Comparison of ENCODE assay signal across 29 cellular contexts in genomic region chr7:97155897-97156418, GRCh38.
"Had no signal": no experiment of that assay in that cellular context is flagged by ENCODE, and none has a peak within 500 bp of the region (broad histone marks: within the 10 kb centered on the region; RNA-seq: fewer than 3 reads in every experiment).

No MANE protein-coding gene starts in this region.

- FAIRE-seq: astrocyte, bronchial epithelial cell had no signal

- ATAC-seq: activated CD4-positive, CD25-positive, alpha-beta regulatory T cell treated with anti-CD3 and anti-CD28 coated beads, Interleukin-2, amount 50 U/mL, for 24 hours; activated CD8-positive, alpha-beta T cell treated with anti-CD3 and anti-CD28 coated beads for 36 hours; activated T-cell treated with anti-CD3 and anti-CD28 coated beads, Interleukin-2, amount 50 U/mL, for 4 hours; activated T-helper 17 cell treated with anti-CD3 and anti-CD28 coated beads, Interleukin-2, amount 50 U/mL, for 72 hours; effector memory CD8-positive, alpha-beta T cell; gastroesophageal sphincter; heart right ventricle had no signal

- H3K27ac ChIP-seq: brain microvascular endothelial cell, esophagus squamous epithelium, gastroesophageal sphincter, heart right ventricle, WERI-Rb-1 had no signal

- DNase-seq: activated B cell treated with CpG ODN at 0.5 μM for 24 hours; activated CD4-positive, alpha-beta T cell treated with anti-CD3 and anti-CD28 coated beads for 48 hours; activated CD4-positive, alpha-beta T cell treated with anti-CD3 and anti-CD28 coated beads, Interleukin-2, amount 50 U/mL, for 1 hour; activated CD4-positive, alpha-beta T cell treated with anti-CD3 and anti-CD28 coated beads, Interleukin-2, amount 50 U/mL, for 48 hours; activated CD8-positive, alpha-beta memory T cell treated with anti-CD3 and anti-CD28 coated beads for 24 hours; activated CD8-positive, alpha-beta T cell treated with anti-CD3 and anti-CD28 coated beads for 36 hours; activated effector memory CD4-positive, alpha-beta T cell treated with Interleukin-2 at 50 U/mL for 16 hours; activated gamma-delta T cell treated with Interleukin-2 at 50 U/mL for 16 hours; activated naive CD4-positive, alpha-beta T cell treated with anti-CD3 and anti-CD28 coated beads, Interleukin-2, amount 50 U/mL, for 16 hours; activated naive CD4-positive, alpha-beta T cell treated with Interleukin-2 at 50 U/mL for 16 hours; activated T-cell treated with anti-CD3 and anti-CD28 coated beads, Interleukin-2, amount 50 U/mL, for 4 hours; amniotic stem cell; anterior cingulate cortex; brain microvascular endothelial cell; cortex of kidney; dermis blood vessel endothelial cell; effector CD4-positive, alpha-beta T cell; effector memory CD8-positive, alpha-beta T cell; erythroblast; esophagus squamous epithelium; foreskin melanocyte; heart right ventricle; T1000; WERI-Rb-1 had no signal

- H3K4me3 ChIP-seq: esophagus squamous epithelium, gastroesophageal sphincter, heart right ventricle had no signal

- H3K27me3 ChIP-seq: brain microvascular endothelial cell, esophagus squamous epithelium, gastroesophageal sphincter, heart right ventricle had no signal

- H3K36me3 ChIP-seq: brain microvascular endothelial cell, WERI-Rb-1 had no signal

- H3K4me1 ChIP-seq: esophagus squamous epithelium, gastroesophageal sphincter, heart right ventricle had no signal
